In genomic region chr2:240437861-240438809, GRCh38 we compare ENCODE assay signal across 8 cellular contexts. TPM values are rescaled to one million over a fixed set of nuclear protein-coding genes. Genes with fewer than 3 reads are reported as not detected.
DNase-seq lines count a peak whose midpoint lies in the region; ATAC-seq, FAIRE-seq and TF ChIP-seq lines count a peak whose summit lies in the region.

No MANE protein-coding gene starts in this region.

- POLR2A ChIA-PET in endothelial cell of umbilical vein (lab: Charles Lee): no interaction called here

- DNase-seq in A172 (ENCODE audit: low spot score): peak; percentile 57
- peak; percentile 71 for DNase-seq in NCI-H460 (ENCODE audit: extremely low read depth, low read depth)
- DNase-seq in activated CD8-positive, alpha-beta memory T cell treated with anti-CD3 and anti-CD28 coated beads for 4 hours (ENCODE audit: low read depth in 2 of 2): peak; percentile 34 to 36
- peak; percentile 53 for DNase-seq in endothelial cell of umbilical vein (ENCODE audit: low read depth, low spot score)
- peak; percentile 59 to 77 (median 75) for DNase-seq in mucosa of descending colon
- DNase-seq in stimulated activated CD8-positive, alpha-beta memory T cell treated with anti-CD3 and anti-CD28 coated beads, Interleukin-4, amount 100 ng/mL, for 48 hours: peak; percentile 80

- FAIRE-seq in endothelial cell of umbilical vein (lab: Jason Lieb, UNC): peak; percentile 71

- intact Hi-C loops in endothelial cell of umbilical vein (cut with micrococcal nuclease) (loop anchor here (1.0 to 5.0 kb wide), 7 partner anchors 129 to 394 kb away; partner anchors contain the start of gene RNPEPL1), mucosa of descending colon (cut with DNase I, micrococcal nuclease) (loop anchor here (2.0 kb wide), 2 partner anchors 205 to 207 kb away; no protein-coding TSS in a partner anchor)

- no peak overlapping the region for H2AFZ ChIP-seq in endothelial cell of umbilical vein (ENCODE audit: low read depth, low read length)

- peaks cover 7 to 15% of the 10 kb centered on the region in 2 experiments for H3K27me3 ChIP-seq in endothelial cell of umbilical vein (ENCODE audit: control insufficient read depth in 2 of 2, insufficient read depth in 2 of 2, low read length in 2 of 2)

- ATAC-seq in mucosa of descending colon: peak; percentile 48
- ATAC-seq in HG03442 (IDR thresholded peaks at IDR 0.05; ENCODE audit: unreplicated experiment): no peak

- TSS peak; percentile 3 for BruUV-seq in endothelial cell of umbilical vein (replicated peaks; lab: Mats Ljungman, UMichigan)

- H3K9ac ChIP-seq in endothelial cell of umbilical vein (replicated peaks; ENCODE audit: extremely low read depth, insufficient read depth, low read length): no peak overlapping the region

- H3K36me3 ChIP-seq in endothelial cell of umbilical vein (ENCODE audit: control insufficient read depth in 2 of 2, extremely low read depth in 1 of 2, insufficient read depth in 2 of 2, low read length in 2 of 2): no peaks in the 10 kb centered on the region
- H3K36me3 ChIP-seq in mucosa of descending colon (ENCODE audit: low read depth): no peaks in the 10 kb centered on the region

- no peak overlapping the region for H3K4me2 ChIP-seq in endothelial cell of umbilical vein (ENCODE audit: insufficient read depth, low read length)

- no peak overlapping the region for H3K27ac ChIP-seq in endothelial cell of umbilical vein (ENCODE audit: insufficient read depth, low read depth, low read length)

- H3K4me1 ChIP-seq in endothelial cell of umbilical vein (ENCODE audit: control insufficient read depth, extremely low read depth, insufficient read depth, low read length) (no peaks in the 10 kb centered on the region), mucosa of descending colon (ENCODE audit: low read depth) (peaks cover 15% of the 10 kb centered on the region)

- dilution Hi-C loops in endothelial cell of umbilical vein (cut with MboI; ENCODE audit: extremely low pct_ligation_motif_present, low sequenced_read_pairs): no loop called here

- no peaks in the 10 kb centered on the region for H3K9me1 ChIP-seq in endothelial cell of umbilical vein (replicated peaks; ENCODE audit: control insufficient read depth, extremely low read depth, insufficient read depth, low read length)

- H3K9me3 ChIP-seq in endothelial cell of umbilical vein (replicated peaks; ENCODE audit: control insufficient read depth, insufficient read depth, low read length): no peaks in the 10 kb centered on the region
- no peaks in the 10 kb centered on the region for H3K9me3 ChIP-seq in mucosa of descending colon

- H4K20me1 ChIP-seq in endothelial cell of umbilical vein (replicated peaks; ENCODE audit: control insufficient read depth, extremely low read depth, insufficient read depth, low read length): no peaks in the 10 kb centered on the region

- TF ChIP-seq POLR2A in endothelial cell of umbilical vein (IDR thresholded peaks at IDR 0.05; ENCODE audit: low read depth, low read length): no peak

- CTCF ChIA-PET in endothelial cell of umbilical vein (lab: Charles Lee): interaction anchor here (0.9 to 2.4 kb wide), 2 partner anchors 204 to 206 kb away, joined by 3 to 16 read pairs; no protein-coding TSS in a partner anchor

- H3K4me3 ChIP-seq in endothelial cell of umbilical vein (replicated peaks in 1 of 3; ENCODE audit: insufficient read depth in 1 of 3, low read depth in 1 of 3, low read length in 3 of 3): no peak overlapping the region
- H3K4me3 ChIP-seq in mucosa of descending colon: no peak overlapping the region

- TF ChIP-seq CTCF in GM12873 (IDR thresholded peaks at IDR 0.05; ENCODE audit: insufficient read depth, low read depth, low read length, missing control alignments): peak; percentile 95
- peak; percentile 92 to 98 for TF ChIP-seq CTCF in endothelial cell of umbilical vein (IDR thresholded peaks at IDR 0.05; ENCODE audit: extremely low read depth in 1 of 2, insufficient read depth in 1 of 2, low read depth in 1 of 2, low read length in 2 of 2)
- peak; percentile 89 for TF ChIP-seq CTCF in mucosa of descending colon (IDR thresholded peaks at IDR 0.05)

- H3K79me2 ChIP-seq in endothelial cell of umbilical vein (ENCODE audit: control insufficient read depth, insufficient read depth, low read length): no peaks in the 10 kb centered on the region

TF ChIP-seq in endothelial cell of umbilical vein, 7 proteins besides CTCF, POLR2A, EP300 and RAD21:
- TF ChIP-seq EZH2 (IDR thresholded peaks at IDR 0.05; ENCODE audit: borderline replicate concordance, low read depth, low read length, severe bottlenecking) (peak; percentile 51), JUN (IDR thresholded peaks at IDR 0.05; ENCODE audit: borderline replicate concordance, insufficient read depth, insufficient read length, low read depth) (no peak)

RNA-seq across cellular contexts. Expression of gene GPC1, which starts 2.7 kb away (rescaled TPM):
- 182 and 198 TPM in 2 replicates for total RNA-seq in A172 (2014; rRNA removed; shearing (Covaris generic))
- total RNA-seq in NCI-H460 (2014; rRNA removed; shearing (Covaris generic)): 80.8 and 97.8 TPM in 2 replicates
- 379 and 404 TPM in 2 replicates for polyA plus RNA-seq in NCI-H460 (2014; cell fraction: nucleus; rRNA removed)
- total RNA-seq in endothelial cell of umbilical vein: 23.9 and 31.1 TPM in 2 replicates
- 9.6 and 10.4 TPM in 2 replicates for polyA plus RNA-seq in endothelial cell of umbilical vein
- polyA plus RNA-seq in endothelial cell of umbilical vein (2011; cell fraction: cytosol; rRNA removed): 7.1 and 9.7 TPM in 2 replicates
- polyA plus RNA-seq in endothelial cell of umbilical vein (2011; cell fraction: nucleus; rRNA removed): 8.2 and 9.6 TPM in 2 replicates
- 12.5 and 15.5 TPM in 2 replicates for polyA plus RNA-seq in endothelial cell of umbilical vein (2012)
- 5.2 and 6.3 TPM in 2 replicates for polyA minus RNA-seq in endothelial cell of umbilical vein
- 49.9 TPM for polyA minus RNA-seq in endothelial cell of umbilical vein (2011; cell fraction: cytosol; rRNA and poly(A)+ RNA removed)
- polyA minus RNA-seq in endothelial cell of umbilical vein (2011; cell fraction: nucleus; rRNA and poly(A)+ RNA removed): 3.1 and 5.9 TPM in 2 replicates
- total RNA-seq in mucosa of descending colon: 10 to 100 TPM; 12.4 to 29.2 (median 15.4) TPM
